In genomic region chr12:26621932-26622331, GRCh38 we compare ENCODE assay signal across 16 cellular contexts.
DNase-seq lines count a peak whose midpoint lies in the region; ATAC-seq lines count a peak whose summit lies in the region.
"Had no signal": no experiment of that assay in that cellular context is flagged by ENCODE, and none has a peak within 500 bp of the region (broad histone marks: within the 10 kb centered on the region; RNA-seq: fewer than 3 reads in every experiment).

No MANE protein-coding gene starts in this region.

- DNase-seq in NCI-H1105 treated with DMSO at 0.1 percent for 48 hours (lab: John Stamatoyannopoulos, UW) (peak; percentile 21), NCI-H1105 (lab: John Stamatoyannopoulos, UW) (no peak), DMS79 (lab: John Stamatoyannopoulos, UW) (peak; percentile 93), NCI-H2171 treated with DMSO at 0.1 percent for 48 hours (lab: John Stamatoyannopoulos, UW) (peak; percentile 78), NCI-H774 (lab: John Stamatoyannopoulos, UW) (peak; percentile 41), DMS114 treated with DMSO at 0.1 percent for 48 hours (lab: John Stamatoyannopoulos, UW; ENCODE audit: unreplicated experiment) (no peak)
- DNase-seq: DND-41, H9, MV-4-11, NCI-H1436 treated with DMSO at 0.1 percent for 48 hours, NCI-H2107, OCI-M1, SHP77, SK-N-SH had no signal

- ATAC-seq in GM19023 (IDR thresholded peaks at IDR 0.05; ENCODE audit: unreplicated experiment) (no peak), GM19397 (IDR thresholded peaks at IDR 0.05; ENCODE audit: unreplicated experiment) (no peak)

Comparison
In these comparisons a context has a peak if more than half of its experiments do, and no peak if none do; other contexts are left out.
1. DNase-seq: peak in NCI-H1105 treated with DMSO at 0.1 percent for 48 hours (single experiment), DMS79 (single experiment), NCI-H2171 treated with DMSO at 0.1 percent for 48 hours (single experiment) and NCI-H774 (single experiment); none in NCI-H1105 (single experiment) and DMS114 treated with DMSO at 0.1 percent for 48 hours (single experiment).